In genomic region chr11:77371646-77372045, GRCh38 we compare ENCODE assay signal across 22 cellular contexts.
DNase-seq lines count a peak whose midpoint lies in the region; ATAC-seq, FAIRE-seq and TF ChIP-seq lines count a peak whose summit lies in the region.
"Had no signal": no experiment of that assay in that cellular context is flagged by ENCODE, and none has a peak within 500 bp of the region (broad histone marks: within the 10 kb centered on the region; RNA-seq: fewer than 3 reads in every experiment).

No MANE protein-coding gene starts in this region.

- POLR2A ChIA-PET in WTC11 (lab: Charles Lee): no interaction called here

- peaks cover 67% of the 10 kb centered on the region for H3K36me3 Mint-ChIP-seq in WTC11

- H3K9me3 ChIP-seq in colonic mucosa: no peaks in the 10 kb centered on the region
- peaks cover 0 to 5% (median 0%) of the 10 kb centered on the region in 4 donors for H3K9me3 ChIP-seq in tibial nerve
- H3K9me3 ChIP-seq in pancreas: no peaks in the 10 kb centered on the region
- H3K9me3 ChIP-seq: BE2C had no signal

- peak; percentile 69 for DNase-seq in DMS 273 (lab: John Stamatoyannopoulos, UW; ENCODE audit: unreplicated experiment)
- peak; percentile 18 to 86 for DNase-seq in NCI-H524 (lab: John Stamatoyannopoulos, UW)
- no peak for DNase-seq in WTC11 (ENCODE audit: low spot score)
- DNase-seq in myocyte (ENCODE audit: low read depth): peak; percentile 42
- no peak for DNase-seq in colonic mucosa
- no peak for DNase-seq in tibial nerve (ENCODE audit: low spot score in 2 of 2)
- DNase-seq in pancreas: no peak
- DNase-seq: 8988T; ACHN; BE2C; CD8-positive, alpha-beta memory T cell; GOT3; KBM-7; NCI-H1417 treated with DMSO at 0.1 percent for 48 hours; NCI-H1694 treated with DMSO at 0.1 percent for 48 hours; NCI-H2081 treated with DMSO at 0.1 percent for 48 hours; SIG-M5 had no signal

- no peak overlapping the region for H3K9ac ChIP-seq in colonic mucosa (ENCODE audit: low read depth in 2 of 2, low read length in 2 of 2)

- H3K9me3 Mint-ChIP-seq in WTC11: peaks cover 3% of the 10 kb centered on the region
- H3K9me3 Mint-ChIP-seq: CD8-positive, alpha-beta memory T cell had no signal

- CTCF ChIA-PET in WTC11 (lab: Charles Lee): no interaction called here

- H3K27ac ChIP-seq in colonic mucosa (no peak overlapping the region), tibial nerve (no peak overlapping the region), pancreas (no peak overlapping the region)
- H3K27ac ChIP-seq: SK-N-MC had no signal

- TF ChIP-seq EP300 in tibial nerve (IDR thresholded peaks at IDR 0.05): no peak

- no peak for FAIRE-seq in pancreas (lab: Jason Lieb, UNC)
- FAIRE-seq: RCC 7860 had no signal

- H3K4me3 ChIP-seq in colonic mucosa: no peak overlapping the region
- H3K4me3 ChIP-seq in tibial nerve: no peak overlapping the region
- no peak overlapping the region for H3K4me3 ChIP-seq in pancreas
- H3K4me3 ChIP-seq: SK-N-MC had no signal

- no peak for TF ChIP-seq POLR2A in tibial nerve (IDR thresholded peaks at IDR 0.05)

- no peaks in the 10 kb centered on the region for H3K36me3 ChIP-seq in colonic mucosa
- H3K36me3 ChIP-seq in tibial nerve: peaks cover 0 to 35% (median 0%) of the 10 kb centered on the region in 3 donors
- no peaks in the 10 kb centered on the region for H3K36me3 ChIP-seq in pancreas
- H3K36me3 ChIP-seq: BE2C had no signal

- H3K4me1 ChIP-seq in colonic mucosa: no peaks in the 10 kb centered on the region
- no peaks in the 10 kb centered on the region for H3K4me1 ChIP-seq in tibial nerve
- H3K4me1 ChIP-seq in pancreas: no peaks in the 10 kb centered on the region
- H3K4me1 ChIP-seq: BE2C had no signal

- ATAC-seq in WTC11: no peak
- ATAC-seq in pancreas: no peak
- no peak for ATAC-seq in GM18498 (IDR thresholded peaks at IDR 0.05; ENCODE audit: unreplicated experiment)
- ATAC-seq: HCT116 had no signal

- H3K27me3 ChIP-seq in colonic mucosa (no peaks in the 10 kb centered on the region), tibial nerve (no peaks in the 10 kb centered on the region), pancreas (no peaks in the 10 kb centered on the region)
- H3K27me3 ChIP-seq: BE2C had no signal

- no peak for TF ChIP-seq CTCF in WTC11 (IDR thresholded peaks at IDR 0.05)
- no peak for TF ChIP-seq CTCF in colonic mucosa (IDR thresholded peaks at IDR 0.05)
- TF ChIP-seq CTCF in tibial nerve (IDR thresholded peaks at IDR 0.05): no peak
- no peak for TF ChIP-seq CTCF in pancreas (IDR thresholded peaks at IDR 0.05)

- H3K27ac Mint-ChIP-seq in WTC11: 0 out of 2 replicates have a peak overlapping the region, but pooled peaks have one; percentile 28

- H3K4me3 Mint-ChIP-seq in WTC11: no peak overlapping the region
- H3K4me3 Mint-ChIP-seq: CD14-positive monocyte; CD8-positive, alpha-beta memory T cell had no signal

- H3K4me1 Mint-ChIP-seq in WTC11: no peaks in the 10 kb centered on the region
- H3K4me1 Mint-ChIP-seq: CD8-positive, alpha-beta memory T cell had no signal

- intact Hi-C loops in colonic mucosa (cut with DNase I) (no loop called here), pancreas (cut with DNase I) (no loop called here)

- no peaks in the 10 kb centered on the region for H3K27me3 Mint-ChIP-seq in WTC11 (ENCODE audit: low read depth)
- H3K27me3 Mint-ChIP-seq: CD8-positive, alpha-beta memory T cell had no signal

TF ChIP-seq in WTC11, 78 proteins besides CTCF, POLR2A, EP300 and RAD21:
- TF ChIP-seq SP1 (CRISPR knock-in tag; conservative IDR thresholded peaks at IDR 0.05) (no peak), GTF2I (CRISPR knock-in tag; conservative IDR thresholded peaks at IDR 0.05) (no peak), MAX (CRISPR knock-in tag; IDR thresholded peaks at IDR 0.05) (no peak), NFYB (CRISPR knock-in tag; conservative IDR thresholded peaks at IDR 0.05; ENCODE audit: low read depth) (no peak), NR2C2 (CRISPR knock-in tag; IDR thresholded peaks at IDR 0.05) (no peak), USF1 (CRISPR knock-in tag; IDR thresholded peaks at IDR 0.05) (no peak), ZNF138 (CRISPR knock-in tag; conservative IDR thresholded peaks at IDR 0.05) (no peak), ZBTB43 (CRISPR knock-in tag; IDR thresholded peaks at IDR 0.05) (no peak), ZNF396 (CRISPR knock-in tag; IDR thresholded peaks at IDR 0.05; ENCODE audit: borderline replicate concordance) (no peak), RELA (CRISPR knock-in tag; IDR thresholded peaks at IDR 0.05; ENCODE audit: borderline replicate concordance) (no peak), HMGXB4 (CRISPR knock-in tag; IDR thresholded peaks at IDR 0.05) (no peak), OVOL2 (CRISPR knock-in tag; IDR thresholded peaks at IDR 0.05; ENCODE audit: borderline replicate concordance) (no peak), TP53 (CRISPR knock-in tag; IDR thresholded peaks at IDR 0.05) (no peak), CREM (CRISPR knock-in tag; IDR thresholded peaks at IDR 0.05) (no peak)

Comparison
In these comparisons a context has a peak if more than half of its experiments do, and no peak if none do; other contexts are left out.
1. DNase-seq: peak in DMS 273 (single experiment), NCI-H524 (2 of 2) and myocyte (single experiment); none in WTC11 (single experiment), colonic mucosa (single experiment), tibial nerve (0 of 2) and pancreas (0 of 6).